ENCODE assay signal across 1 cellular context in genomic region chr4:82893942-82894341, GRCh38.
TF ChIP-seq lines count a peak whose summit lies in the region.

No MANE protein-coding gene starts in this region.

TF ChIP-seq in GM12878, 131 proteins besides CTCF, POLR2A, EP300 and RAD21:
- TF ChIP-seq ZBTB11 (CRISPR knock-in tag; IDR thresholded peaks at IDR 0.05), result no peak
- TF ChIP-seq EZH2 (IDR thresholded peaks at IDR 0.05; ENCODE audit: borderline replicate concordance, control insufficient read depth, low read depth, low read length), result no peak
- peak; percentile 41; the same call in 1 of the 2 replicates for TF ChIP-seq POLR2AphosphoS5 (IDR thresholded peaks at IDR 0.05; ENCODE audit: low read length)
